8 cellular contexts compared by ENCODE assay signal in the genomic region with DNA sequence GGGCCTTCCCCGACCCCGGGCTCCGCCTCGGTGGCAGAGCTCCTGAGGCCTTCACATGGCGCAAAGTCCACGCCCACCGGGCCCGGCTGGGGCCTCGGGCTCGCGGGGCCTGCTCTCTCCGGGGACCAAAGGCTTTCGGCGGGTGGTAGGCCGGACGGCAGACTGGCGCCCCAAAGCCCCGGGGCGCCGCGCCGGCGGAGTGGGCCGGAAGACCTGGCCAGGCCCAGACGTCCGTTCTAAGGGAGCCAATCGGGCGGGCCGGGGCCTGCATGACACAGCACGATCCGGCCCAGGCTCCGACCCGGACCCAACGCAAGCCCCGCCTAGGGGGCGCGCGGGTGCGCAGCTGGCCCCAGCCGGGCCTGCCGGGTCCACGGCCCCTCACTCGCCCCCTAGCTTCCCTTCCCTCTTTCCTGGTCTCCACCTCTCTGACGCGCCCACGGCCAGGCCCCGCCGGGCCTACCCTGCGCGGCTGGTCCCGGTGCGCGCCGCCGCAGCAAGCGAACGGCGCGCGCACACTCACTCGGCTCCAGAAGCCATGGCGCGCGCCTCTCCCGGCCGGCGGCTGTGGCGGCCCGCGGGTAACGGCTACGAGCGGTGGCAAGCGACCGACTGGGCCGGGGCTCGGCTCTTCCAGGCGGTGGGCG. TPM values are rescaled to one million over a fixed set of nuclear protein-coding genes. Genes with fewer than 3 reads are reported as not detected.
DNase-seq lines count a peak whose midpoint lies in the region; ATAC-seq and TF ChIP-seq lines count a peak whose summit lies in the region.

No MANE protein-coding gene starts in this region.

- H3K9me3 Mint-ChIP-seq in nephron progenitor cell, result no peaks in the 10 kb centered on the region
- no peaks in the 10 kb centered on the region for H3K9me3 Mint-ChIP-seq in stimulated activated naive CD8-positive, alpha-beta T cell treated with anti-CD3 and anti-CD28 coated beads, Interleukin-15, Interleukin-2, amounts not matched to agents 100 ng/mL and 50 ng/mL, for 24 hours

- peak overlapping the region; percentile 99 for H3K27ac Mint-ChIP-seq in nephron progenitor cell
- H3K27ac Mint-ChIP-seq in stimulated activated naive CD8-positive, alpha-beta T cell treated with anti-CD3 and anti-CD28 coated beads, Interleukin-15, Interleukin-2, amounts not matched to agents 100 ng/mL and 50 ng/mL, for 24 hours, result peak overlapping the region; percentile 96

- peaks cover 13% of the 10 kb centered on the region for H3K36me3 ChIP-seq in Panc1 (ENCODE audit: control insufficient read depth, insufficient read depth, low read length)

- no TSS peak for BruUV-seq in Panc1 (replicated peaks; lab: Mats Ljungman, UMichigan)

- H3K9me3 ChIP-seq in Panc1 (ENCODE audit: control insufficient read depth, insufficient read depth, low read depth, low read length), result no peaks in the 10 kb centered on the region

- peak overlapping the region; percentile 68 to 93 for H3K4me3 ChIP-seq in Panc1 (ENCODE audit: low read depth in 2 of 2, low read length in 2 of 2)
- H3K4me3 ChIP-seq in fibroblast of the aortic adventitia (ENCODE audit: low read depth, low read length), result peak overlapping the region; percentile 90

- no peak for TF ChIP-seq CTCF in Panc1 (IDR thresholded peaks at IDR 0.05)
- peak; percentile 9 for TF ChIP-seq CTCF in fibroblast of the aortic adventitia (IDR thresholded peaks at IDR 0.05; ENCODE audit: insufficient read depth, low read length)
- TF ChIP-seq CTCF in nephron progenitor cell (IDR thresholded peaks at IDR 0.05), result no peak

- peaks cover 60% of the 10 kb centered on the region for H3K36me3 Mint-ChIP-seq in nephron progenitor cell (ENCODE audit: low read depth)
- H3K36me3 Mint-ChIP-seq in stimulated activated naive CD8-positive, alpha-beta T cell treated with anti-CD3 and anti-CD28 coated beads, Interleukin-15, Interleukin-2, amounts not matched to agents 100 ng/mL and 50 ng/mL, for 24 hours (ENCODE audit: low read depth), result peaks cover 75% of the 10 kb centered on the region

- ATAC-seq in GM21528 (IDR thresholded peaks at IDR 0.05; ENCODE audit: low FRiP score, unreplicated experiment) (peak; percentile 51), Panc1 (peak; percentile 87)

- peak overlapping the region; percentile 97 for H3K4me3 Mint-ChIP-seq in nephron progenitor cell
- peak overlapping the region; percentile 96 for H3K4me3 Mint-ChIP-seq in stimulated activated naive CD8-positive, alpha-beta T cell treated with anti-CD3 and anti-CD28 coated beads, Interleukin-15, Interleukin-2, amounts not matched to agents 100 ng/mL and 50 ng/mL, for 24 hours

- in situ Hi-C loops in Panc1 (cut with HindIII; ENCODE audit: low pct_unique_long_range_greater_than_20kb, low sequenced_read_pairs), result no loop called here

- POLR2A ChIA-PET in Panc1 (lab: Charles Lee), result interaction anchor here (0.6 to 1.4 kb wide), 6 partner anchors 9 to 654 kb away, joined by 3 to 15 read pairs (median 4); partner anchors contain the start of genes DNAJB5 and STOML2

- peak; percentile 67 for DNase-seq in DMS79 (lab: John Stamatoyannopoulos, UW)
- peak; percentile 72 for DNase-seq in HuH-7 (ENCODE audit: low spot score)
- no peak for DNase-seq in Panc1 (ENCODE audit: low read depth, low spot score)
- DNase-seq in activated T-helper 9 cell treated with anti-CD3 and anti-CD28 coated beads, Interleukin-2, amount 50 U/mL, for 16 hours (ENCODE audit: low read depth), result peak; percentile 61
- peak; percentile 83 for DNase-seq in fibroblast of the aortic adventitia (ENCODE audit: low read depth)
- peak; percentile 82 for DNase-seq in nephron progenitor cell

- H3K27me3 ChIP-seq in Panc1 (ENCODE audit: control insufficient read depth, insufficient read depth, low read length), result no peaks in the 10 kb centered on the region

- CTCF ChIA-PET in Panc1 (lab: Charles Lee), result interaction anchor here (0.5 kb wide), 2 partner anchors 21 to 382 kb away, joined by 3 to 4 read pairs; no protein-coding TSS in a partner anchor

- H3K4me1 Mint-ChIP-seq in nephron progenitor cell, result peaks cover 43% of the 10 kb centered on the region
- H3K4me1 Mint-ChIP-seq in stimulated activated naive CD8-positive, alpha-beta T cell treated with anti-CD3 and anti-CD28 coated beads, Interleukin-15, Interleukin-2, amounts not matched to agents 100 ng/mL and 50 ng/mL, for 24 hours (ENCODE audit: low read depth), result peaks cover 58% of the 10 kb centered on the region

- H3K27me3 Mint-ChIP-seq in nephron progenitor cell (ENCODE audit: low read depth, poor library complexity), result no peaks in the 10 kb centered on the region
- H3K27me3 Mint-ChIP-seq in stimulated activated naive CD8-positive, alpha-beta T cell treated with anti-CD3 and anti-CD28 coated beads, Interleukin-15, Interleukin-2, amounts not matched to agents 100 ng/mL and 50 ng/mL, for 24 hours, result no peaks in the 10 kb centered on the region

- peaks cover 22% of the 10 kb centered on the region for H3K4me1 ChIP-seq in Panc1 (ENCODE audit: control insufficient read depth, insufficient read depth, low read length)

- intact Hi-C loops in Panc1 (cut with micrococcal nuclease; ENCODE audit: unreplicated experiment), result no loop called here

- peak overlapping the region; percentile 98 for H3K27ac ChIP-seq in Panc1 (ENCODE audit: low read length)

RNA-seq across cellular contexts. Expression of gene VCP, which starts 0.5 kb away (rescaled TPM):
- total RNA-seq in Panc1 (2021; ENCODE audit: unreplicated experiment), result 472 TPM
- polyA plus RNA-seq in Panc1 (2012; ENCODE audit: insufficient read length), result 419 TPM
- total RNA-seq in fibroblast of the aortic adventitia (ENCODE audit: low replicate concordance), result 203 and 210 TPM in 2 replicates

RNA-seq across cellular contexts. Expression of gene FANCG, which starts 7.8 kb away (rescaled TPM):
- total RNA-seq in Panc1 (2021; ENCODE audit: unreplicated experiment) (73.8 TPM), fibroblast of the aortic adventitia (ENCODE audit: low replicate concordance) (16.2 and 32.2 TPM in 2 replicates)
- 36.9 TPM for polyA plus RNA-seq in Panc1 (2012; ENCODE audit: insufficient read length)

RNA-seq across cellular contexts. Expression of gene PIGO, which starts 24.5 kb away (rescaled TPM):
- total RNA-seq in Panc1 (2021; ENCODE audit: unreplicated experiment) (58.7 TPM), fibroblast of the aortic adventitia (ENCODE audit: low replicate concordance) (8.9 and 12.1 TPM in 2 replicates)
- polyA plus RNA-seq in Panc1 (2012; ENCODE audit: insufficient read length), result 53.6 TPM

RNA-seq across cellular contexts. Expression of gene STOML2, which starts 31.0 kb away (rescaled TPM):
- total RNA-seq in Panc1 (2021; ENCODE audit: unreplicated experiment) (264 TPM), fibroblast of the aortic adventitia (ENCODE audit: low replicate concordance) (65.3 and 109 TPM in 2 replicates)
- polyA plus RNA-seq in Panc1 (2012; ENCODE audit: insufficient read length), result 233 TPM

RNA-seq across cellular contexts. Expression of gene ATOSB, which starts 43.7 kb away (rescaled TPM):
- total RNA-seq in Panc1 (2021; ENCODE audit: unreplicated experiment), result 23.6 TPM
- polyA plus RNA-seq in Panc1 (2012; ENCODE audit: insufficient read length), result 27.3 TPM
- total RNA-seq in fibroblast of the aortic adventitia (ENCODE audit: low replicate concordance), result 14.1 and 22.1 TPM in 2 replicates
